Comparison of ENCODE assay signal across 9 cellular contexts in genomic region chr9:137694962-137695875, GRCh38.
A peak's percentile ranks its signal among the peaks of the same experiment; 100 is the strongest.
DNase-seq lines count a peak whose midpoint lies in the region; ATAC-seq and TF ChIP-seq lines count a peak whose summit lies in the region.
"Had no signal": no experiment of that assay in that cellular context is flagged by ENCODE, and none has a peak within 500 bp of the region (broad histone marks: within the 10 kb centered on the region; RNA-seq: fewer than 3 reads in every experiment).

No MANE protein-coding gene starts in this region.

- in situ Hi-C loops in brain microvascular endothelial cell (cut with HindIII; ENCODE audit: low pct_ligation_motif_present, low sequenced_read_pairs), result no loop called here

- H2AFZ ChIP-seq in DND-41 (ENCODE audit: low read depth, low read length), result no peak overlapping the region

- H3K27me3 Mint-ChIP-seq in IgD-negative memory B cell (peaks cover 1% of the 10 kb centered on the region), immature natural killer cell (ENCODE audit: low read depth in 3 of 3) (peaks cover 0 to 7% (median 1%) of the 10 kb centered on the region in 3 donors)

- H3K4me2 ChIP-seq in DND-41 (ENCODE audit: insufficient read depth, low read length), result no peak overlapping the region

- H3K36me3 Mint-ChIP-seq in IgD-negative memory B cell (peaks cover 7% of the 10 kb centered on the region), immature natural killer cell (peaks cover 0 to 3% (median 0%) of the 10 kb centered on the region in 3 donors)

- H3K27ac Mint-ChIP-seq in IgD-negative memory B cell (peak overlapping the region; percentile 7 to 65 (median 15)), immature natural killer cell (peak overlapping the region; percentile 34 to 56 (median 43))

- H3K4me1 ChIP-seq in DND-41 (ENCODE audit: insufficient read depth, low read length), result no peaks in the 10 kb centered on the region

- no peak overlapping the region for H3K9ac ChIP-seq in DND-41 (ENCODE audit: low read depth, low read length)

- H4K20me1 ChIP-seq in DND-41 (ENCODE audit: insufficient read depth, low read length), result peaks cover 45% of the 10 kb centered on the region

- DNase-seq in DND-41, result no peak
- DNase-seq in brain microvascular endothelial cell, result peak; percentile 24
- DNase-seq in immature natural killer cell, result no peak
- peak; percentile 25 for DNase-seq in stimulated activated naive CD8-positive, alpha-beta T cell treated with anti-CD3 and anti-CD28 coated beads, Interleukin-15, Interleukin-2, amounts not matched to agents 100 U/mL and 50 U/mL, for 24 hours
- DNase-seq in effector CD4-positive, alpha-beta T cell, result no peak

- H3K4me1 Mint-ChIP-seq in IgD-negative memory B cell, result peaks cover 27 to 42% (median 35%) of the 10 kb centered on the region in 3 donors
- peaks cover 78 to 88% of the 10 kb centered on the region in 2 donors for H3K4me1 Mint-ChIP-seq in immature natural killer cell

- H3K4me3 Mint-ChIP-seq in IgD-negative memory B cell, result peak overlapping the region in 2 of 4 donors; percentile 45 to 57
- peak overlapping the region in 1 of 5 donors; percentile 49 for H3K4me3 Mint-ChIP-seq in immature natural killer cell

- H3K79me2 ChIP-seq in DND-41 (ENCODE audit: insufficient read depth, low read length), result peaks cover 93% of the 10 kb centered on the region

- H3K9me3 Mint-ChIP-seq in IgD-negative memory B cell (no peaks in the 10 kb centered on the region), immature natural killer cell (no peaks in the 10 kb centered on the region)

- no peaks in the 10 kb centered on the region for H3K27me3 ChIP-seq in DND-41 (ENCODE audit: insufficient read depth, low read length, poor library complexity)
- no peaks in the 10 kb centered on the region for H3K27me3 ChIP-seq in brain microvascular endothelial cell (replicated peaks)

- no peak overlapping the region for H3K27ac ChIP-seq in DND-41 (ENCODE audit: low read length)
- H3K27ac ChIP-seq in brain microvascular endothelial cell, result no peak overlapping the region

- H3K9me3 ChIP-seq in DND-41 (ENCODE audit: insufficient read depth, low read length, severe bottlenecking), result no peaks in the 10 kb centered on the region

- no peak overlapping the region for H3K4me3 ChIP-seq in DND-41 (ENCODE audit: low read depth in 1 of 2, low read length in 2 of 2)
- no peak overlapping the region for H3K4me3 ChIP-seq in brain microvascular endothelial cell (ENCODE audit: low read depth, low read length)
- H3K4me3 ChIP-seq: skin epidermis had no signal

- H3K36me3 ChIP-seq in DND-41 (ENCODE audit: insufficient read depth, low read length) (no peaks in the 10 kb centered on the region; the same call in 1 of the 2 replicates), brain microvascular endothelial cell (replicated peaks) (no peaks in the 10 kb centered on the region)

- peak; percentile 62 for ATAC-seq in DND-41 (ENCODE audit: insufficient read depth, low read depth)
- peak; percentile 36 for ATAC-seq in stimulated activated naive CD8-positive, alpha-beta T cell treated with anti-CD3 and anti-CD28 coated beads, Interleukin-15, Interleukin-2, amounts not matched to agents 100 U/mL and 50 U/mL, for 24 hours
- ATAC-seq in GM18511 (IDR thresholded peaks at IDR 0.05; ENCODE audit: unreplicated experiment), result no peak
- ATAC-seq in GM21619 (IDR thresholded peaks at IDR 0.05; ENCODE audit: unreplicated experiment), result no peak

- TF ChIP-seq CTCF in DND-41 (IDR thresholded peaks at IDR 0.05; ENCODE audit: borderline replicate concordance, extremely low read depth, low read length, poor library complexity, severe bottlenecking) (peak; percentile 49), brain microvascular endothelial cell (IDR thresholded peaks at IDR 0.05; ENCODE audit: low read depth, low read length, missing control alignments) (peak; percentile 80)

Comparison
In these comparisons a context has a peak if more than half of its experiments do, and no peak if none do; other contexts are left out.
1. ATAC-seq: peak in DND-41 (single experiment) and stimulated activated naive CD8-positive, alpha-beta T cell treated with anti-CD3 and anti-CD28 coated beads, Interleukin-15, Interleukin-2, amounts not matched to agents 100 U/mL and 50 U/mL, for 24 hours (single experiment); none in GM18511 (single experiment) and GM21619 (single experiment).
2. DNase-seq: peak in brain microvascular endothelial cell (single experiment) and stimulated activated naive CD8-positive, alpha-beta T cell treated with anti-CD3 and anti-CD28 coated beads, Interleukin-15, Interleukin-2, amounts not matched to agents 100 U/mL and 50 U/mL, for 24 hours (single experiment); none in DND-41 (single experiment), immature natural killer cell (0 of 3) and effector CD4-positive, alpha-beta T cell (single experiment).